In the genomic region with DNA sequence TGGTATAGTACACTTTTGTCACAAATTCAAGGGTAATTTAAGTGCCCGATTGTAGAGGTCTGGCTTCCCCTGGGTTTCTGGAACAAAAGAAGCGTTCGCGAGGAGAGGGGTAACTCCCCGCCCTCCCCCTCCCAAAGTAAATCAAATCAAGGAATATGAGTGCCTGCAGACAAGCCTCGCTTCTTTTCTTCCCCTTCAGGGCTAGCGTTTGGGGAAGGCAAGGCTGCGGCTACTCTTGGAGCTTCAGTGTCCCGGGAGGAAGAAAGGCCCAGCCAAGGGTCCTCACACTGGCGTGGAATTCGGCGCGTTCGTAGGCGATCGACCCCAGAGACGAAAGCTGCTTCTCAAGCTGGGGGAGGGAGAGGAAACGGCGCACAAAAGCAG, we compare ENCODE assay signal across 1 cellular context.
TF ChIP-seq lines count a peak whose summit lies in the region.

No MANE protein-coding gene starts in this region.

TF ChIP-seq in endothelial cell of umbilical vein, 7 proteins besides CTCF, POLR2A, EP300 and RAD21 (continued from another document):
- TF ChIP-seq GATA2 (IDR thresholded peaks at IDR 0.05; ENCODE audit: insufficient read depth, insufficient read length, low read depth, low read length) (no peak), MYC (IDR thresholded peaks at IDR 0.05; ENCODE audit: low read depth, low read length) (no peak), FOS (IDR thresholded peaks at IDR 0.05; ENCODE audit: borderline replicate concordance, insufficient read depth, low read length) (no peak), EZH2 (IDR thresholded peaks at IDR 0.05; ENCODE audit: borderline replicate concordance, low read depth, low read length, severe bottlenecking) (no peak), JUN (IDR thresholded peaks at IDR 0.05; ENCODE audit: borderline replicate concordance, insufficient read depth, insufficient read length, low read depth) (no peak)
